Comparison of ENCODE assay signal across 9 cellular contexts in the genomic region with DNA sequence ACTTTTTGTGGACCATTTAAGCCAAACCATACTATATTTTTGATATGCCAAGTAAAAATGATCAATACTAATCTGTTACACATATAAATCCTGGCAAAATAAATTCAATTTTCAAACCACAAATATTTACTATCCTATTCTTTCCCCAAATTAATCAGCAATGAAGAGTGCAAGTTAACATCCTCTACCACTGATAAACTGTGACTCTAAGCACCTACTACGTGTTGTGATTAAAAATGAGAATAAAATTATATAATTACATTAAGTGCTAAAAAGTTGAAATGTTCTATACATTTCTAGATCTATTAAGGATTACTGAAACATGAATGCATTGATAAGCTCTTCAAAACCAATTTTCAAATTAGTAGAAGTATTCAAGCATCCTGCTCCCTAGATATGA. TPM values are rescaled to one million over a fixed set of nuclear protein-coding genes. Genes with fewer than 3 reads are reported as not detected.
A peak's percentile ranks its signal among the peaks of the same experiment; 100 is the strongest.
DNase-seq lines count a peak whose midpoint lies in the region; TF ChIP-seq lines count a peak whose summit lies in the region.
"Had no signal": no experiment of that assay in that cellular context is flagged by ENCODE, and none has a peak within 500 bp of the region (broad histone marks: within the 10 kb centered on the region; RNA-seq: fewer than 3 reads in every experiment).

No MANE protein-coding gene starts in this region.

- peaks cover 26% of the 10 kb centered on the region for H3K4me1 Mint-ChIP-seq in HFFc6 (ENCODE audit: low read depth)

- H3K4me3 Mint-ChIP-seq in HFFc6: peak overlapping the region; percentile 91

- H3K27ac ChIP-seq in A673 (ENCODE audit: low read depth, low read length, poor library complexity, severe bottlenecking): peak overlapping the region; percentile 94
- H3K27ac ChIP-seq in brain microvascular endothelial cell: no peak overlapping the region
- no peak overlapping the region for H3K27ac ChIP-seq in mesodermal cell (ENCODE audit: low read depth, low read length, severe bottlenecking)

- BruUV-seq in A673 (replicated peaks; lab: Mats Ljungman, UMichigan): no TSS peak

- H3K27me3 ChIP-seq in A673 (replicated peaks; ENCODE audit: insufficient read depth, low read depth, low read length, poor library complexity): peaks cover 12% of the 10 kb centered on the region
- no peaks in the 10 kb centered on the region for H3K27me3 ChIP-seq in brain microvascular endothelial cell (replicated peaks)

- H3K36me3 Mint-ChIP-seq in HFFc6 (ENCODE audit: low read depth): 0 out of 2 replicates have a peak, but pooled peaks cover 7% of the 10 kb centered on the region

- TF ChIP-seq CTCF in A673 (conservative IDR thresholded peaks at IDR 0.05; ENCODE audit: low read depth, low read length) (no peak), HFFc6 (IDR thresholded peaks at IDR 0.05) (no peak), brain microvascular endothelial cell (IDR thresholded peaks at IDR 0.05; ENCODE audit: low read depth, low read length, missing control alignments) (no peak), lower leg skin (IDR thresholded peaks at IDR 0.05) (no peak)

- no peak for TF ChIP-seq POLR2A in lower leg skin (IDR thresholded peaks at IDR 0.05)

- peaks cover 2% of the 10 kb centered on the region for H3K27me3 Mint-ChIP-seq in HFFc6 (ENCODE audit: insufficient read depth)

- in situ Hi-C loops in brain microvascular endothelial cell (cut with HindIII; ENCODE audit: low pct_ligation_motif_present, low sequenced_read_pairs): no loop called here

- DNase-seq in A673 (ENCODE audit: low spot score) (no peak), HFFc6 (no peak), brain microvascular endothelial cell (no peak), lower leg skin (ENCODE audit: low spot score in 2 of 2) (no peak), NCI-H510A treated with DMSO at 0.1 percent for 48 hours (lab: John Stamatoyannopoulos, UW) (no peak), SW 1271 (lab: John Stamatoyannopoulos, UW) (no peak), NCI-H510A (lab: John Stamatoyannopoulos, UW) (no peak)
- DNase-seq: GDM1 had no signal

- H3K27ac Mint-ChIP-seq in HFFc6: peak overlapping the region; percentile 74

- POLR2A ChIA-PET in A673 (lab: Charles Lee; ENCODE audit: low non-redundant PET): no interaction called here

- H3K36me3 ChIP-seq in A673 (ENCODE audit: insufficient read depth, low read length, poor library complexity, severe bottlenecking) (no peaks in the 10 kb centered on the region), brain microvascular endothelial cell (replicated peaks) (no peaks in the 10 kb centered on the region), mesodermal cell (ENCODE audit: control insufficient read depth, insufficient read depth, low read length) (peaks cover 6% of the 10 kb centered on the region)

- WGBS in mesodermal cell (ENCODE audit: insufficient coverage in 2 of 2), 2 experiments: no CpG with 5 or more reads among the region's 1 CpG
- WGBS in lower leg skin, 2 donors: 18 to 30% methylated on average over 1 of the region's 1 CpG

- H3K9me3 Mint-ChIP-seq in HFFc6: no peaks in the 10 kb centered on the region

- CTCF ChIA-PET in A673 (lab: Charles Lee): interaction anchor here (0.6 kb wide), 1 partner anchor 43 kb away, joined by 3 read pairs; no protein-coding TSS in a partner anchor

- H3K4me3 ChIP-seq in A673 (ENCODE audit: low read depth, low read length, poor library complexity, severe bottlenecking) (peak overlapping the region; percentile 93), brain microvascular endothelial cell (ENCODE audit: low read depth, low read length) (peak overlapping the region; percentile 59), mesodermal cell (ENCODE audit: extremely low read depth, insufficient read depth, low read length, poor library complexity, severe bottlenecking) (peak overlapping the region; percentile 61), lower leg skin (ENCODE audit: low read depth, poor library complexity, severe bottlenecking) (no peak overlapping the region)

- H3K4me1 ChIP-seq in A673 (ENCODE audit: insufficient read depth, low read length, poor library complexity, severe bottlenecking) (peaks cover 7% of the 10 kb centered on the region), mesodermal cell (ENCODE audit: control insufficient read depth, insufficient read depth, low read length, poor library complexity, severe bottlenecking) (no peaks in the 10 kb centered on the region)

- intact Hi-C loops in A673 (cut with micrococcal nuclease; ENCODE audit: unreplicated experiment) (no loop called here), lower leg skin (cut with DNase I; ENCODE audit: low total_unique reads) (no loop called here)

- H3K9me3 ChIP-seq in A673 (ENCODE audit: low read depth, low read length, poor library complexity, severe bottlenecking) (no peaks in the 10 kb centered on the region), mesodermal cell (ENCODE audit: control insufficient read depth, low read length) (no peaks in the 10 kb centered on the region)

RNA-seq across cellular contexts. Expression of gene KLHL15, which starts 3.4 kb away (rescaled TPM):
- total RNA-seq in A673 (2021) (10.9 and 12.0 TPM in 2 replicates), lower leg skin (1 to 10 TPM; 4.7 to 5.5 (median 5.3) TPM)
- 1 to 10 TPM; 6.6 to 9.0 (median 7.8) TPM for total RNA-seq in HFFc6 (2021; fragmentation: NEBNext Ultra II Directional; extraction: Animal tissue kit (Norgen Biotek cat#: 25700))
- 4.0 TPM for polyA plus RNA-seq in mesodermal cell (2013, experiment 1 of 2)
- 4.0 TPM for polyA plus RNA-seq in mesodermal cell (2013, experiment 2 of 2)

RNA-seq across cellular contexts. Expression of gene EIF2S3, which starts 31.2 kb away (rescaled TPM):
- total RNA-seq in A673 (2021) (218 and 225 TPM in 2 replicates), lower leg skin (100 to 1,000 TPM in 2 of 4 donors, 10 to 100 TPM in 2; 88.6 to 106 (median 101) TPM)
- total RNA-seq in HFFc6 (2021; fragmentation: NEBNext Ultra II Directional; extraction: Animal tissue kit (Norgen Biotek cat#: 25700)): 100 to 1,000 TPM; 137 to 153 (median 145) TPM
- polyA plus RNA-seq in mesodermal cell (2013, experiment 1 of 2): 120 TPM
- 123 TPM for polyA plus RNA-seq in mesodermal cell (2013, experiment 2 of 2)
